Comparison of ENCODE assay signal across 13 cellular contexts in genomic region chr12:69068431-69068830, GRCh38.
A peak's percentile ranks its signal among the peaks of the same experiment; 100 is the strongest.
DNase-seq lines count a peak whose midpoint lies in the region; ATAC-seq, FAIRE-seq and TF ChIP-seq lines count a peak whose summit lies in the region.
"Had no signal": no experiment of that assay in that cellular context is flagged by ENCODE, and none has a peak within 500 bp of the region (broad histone marks: within the 10 kb centered on the region; RNA-seq: fewer than 3 reads in every experiment).

No MANE protein-coding gene starts in this region.

- H3K4me1 Mint-ChIP-seq in naive thymus-derived CD8-positive, alpha-beta T cell = no peaks in the 10 kb centered on the region
- H3K4me1 Mint-ChIP-seq in WTC11 = peaks cover 24% of the 10 kb centered on the region; the same call in 1 of the 2 replicates
- H3K4me1 Mint-ChIP-seq: T-cell had no signal

- 7% methylated on average over 2 of the region's 2 CpGs for WGBS in A549 (ENCODE audit: missing lambda C conversion rate)

- no peaks in the 10 kb centered on the region for H3K36me3 ChIP-seq in HCT116 (ENCODE audit: control insufficient read depth in 1 of 2, insufficient read depth in 2 of 2, low read length in 2 of 2)
- H3K36me3 ChIP-seq in keratinocyte (ENCODE audit: control insufficient read depth in 2 of 2, extremely low read depth in 1 of 2, insufficient read depth in 2 of 2, low read length in 2 of 2) = no peaks in the 10 kb centered on the region

- H3K36me3 Mint-ChIP-seq in naive thymus-derived CD8-positive, alpha-beta T cell = no peaks in the 10 kb centered on the region
- no peaks in the 10 kb centered on the region for H3K36me3 Mint-ChIP-seq in WTC11
- H3K36me3 Mint-ChIP-seq: CD4-positive, CD25-positive, alpha-beta regulatory T cell; T-cell had no signal

- H3K4me1 ChIP-seq in A549 = peaks cover 29% of the 10 kb centered on the region
- peaks cover 14 to 63% of the 10 kb centered on the region in 2 experiments for H3K4me1 ChIP-seq in HCT116 (ENCODE audit: control insufficient read depth in 1 of 2, insufficient read depth in 2 of 2, low read length in 2 of 2)
- peaks cover 18% of the 10 kb centered on the region for H3K4me1 ChIP-seq in keratinocyte (ENCODE audit: control insufficient read depth, extremely low read depth, insufficient read depth, low read length)

- H3K79me2 ChIP-seq in HCT116 (ENCODE audit: insufficient read depth, low read length) (no peaks in the 10 kb centered on the region), keratinocyte (ENCODE audit: control insufficient read depth, insufficient read depth, low read length) (no peaks in the 10 kb centered on the region)

- no peaks in the 10 kb centered on the region for H4K20me1 ChIP-seq in HCT116 (ENCODE audit: insufficient read depth)
- H4K20me1 ChIP-seq in keratinocyte (ENCODE audit: control insufficient read depth, extremely low read depth, insufficient read depth, low read length) = no peaks in the 10 kb centered on the region

- no peak for TF ChIP-seq POLR2A in A549 (IDR thresholded peaks at IDR 0.05; ENCODE audit: low read length)
- TF ChIP-seq POLR2A in HCT116 (IDR thresholded peaks at IDR 0.05; ENCODE audit: borderline replicate concordance, extremely low read depth, insufficient read depth, insufficient read length) = no peak

- CTCF ChIA-PET in A549 (lab: Yijun Ruan, JAX) (interaction anchor here (0.6 to 4.1 kb wide), 7 partner anchors 8 to 202 kb away, joined by 3 to 69 read pairs (median 8); no protein-coding TSS in a partner anchor), HCT116 (lab: Charles Lee) (no interaction called here), WTC11 (lab: Charles Lee) (no interaction called here), HEK293T (lab: Yijun Ruan, JAX) (no interaction called here)

- dilution Hi-C loops in keratinocyte (cut with MboI; ENCODE audit: extremely low pct_ligation_motif_present, low sequenced_read_pairs) = no loop called here

- BruUV-seq in HCT116 (replicated peaks; lab: Mats Ljungman, UMichigan) = no TSS peak

- no peak for TF ChIP-seq EP300 in A549 (IDR thresholded peaks at IDR 0.05)

- intact Hi-C loops in HCT116 (cut with micrococcal nuclease) (loop anchor here (1.0 kb wide), 1 partner anchor 169 kb away; no protein-coding TSS in a partner anchor), posterior cingulate gyrus (cut with DNase I) (no loop called here)

- no peak overlapping the region for H3K4me3 Mint-ChIP-seq in naive thymus-derived CD8-positive, alpha-beta T cell
- H3K4me3 Mint-ChIP-seq in WTC11 = no peak overlapping the region
- H3K4me3 Mint-ChIP-seq: CD4-positive, CD25-positive, alpha-beta regulatory T cell; T-cell had no signal

- RAD21 ChIA-PET in HCT116 (lab: Charles Lee; ENCODE audit: low non-redundant PET in 1 of 2, low total read pairs in 2 of 2, uncharacterized antibody in 2 of 2, unreplicated experiment in 2 of 2) = no interaction called here

- peaks cover 2 to 11% (median 5%) of the 10 kb centered on the region in 5 donors for H3K27me3 Mint-ChIP-seq in naive thymus-derived CD8-positive, alpha-beta T cell
- no peaks in the 10 kb centered on the region for H3K27me3 Mint-ChIP-seq in WTC11 (ENCODE audit: low read depth)

- TF ChIP-seq RAD21 in A549 (conservative IDR thresholded peaks at IDR 0.05 in 1 of 2, IDR thresholded peaks at IDR 0.05 in 1 of 2) (no peak), HCT116 (IDR thresholded peaks at IDR 0.05; ENCODE audit: low read depth) (peak; percentile 30; the same call in 1 of the 2 replicates)

- FAIRE-seq in A549 (lab: Jason Lieb, UNC) (peak; percentile 95), keratinocyte (lab: Jason Lieb, UNC) (peak; percentile 69)

- no peaks in the 10 kb centered on the region for H3K9me2 ChIP-seq in HCT116 (ENCODE audit: insufficient read depth)

- H3K27ac ChIP-seq in A549 (peak overlapping the region; percentile 50 to 81), HCT116 (ENCODE audit: low read depth, low read length) (peak overlapping the region; percentile 25; the same call in 1 of the 2 replicates), keratinocyte (ENCODE audit: control insufficient read depth, insufficient read depth, low read length) (no peak overlapping the region)

- H3K4me3 ChIP-seq in A549 = no peak overlapping the region
- peak overlapping the region; percentile 20 to 30; a peak in 3 of 4 replicates for H3K4me3 ChIP-seq in HCT116 (replicated peaks in 1 of 2; ENCODE audit: low read depth in 1 of 2, low read length in 2 of 2)
- no peak overlapping the region for H3K4me3 ChIP-seq in keratinocyte (ENCODE audit: control insufficient read depth in 2 of 3, extremely low read depth in 1 of 3, insufficient read depth in 2 of 3, low read depth in 1 of 3, low read length in 3 of 3)

- POLR2A ChIA-PET in A549 (lab: Yijun Ruan, JAX) (no interaction called here), HCT116 (lab: Charles Lee) (no interaction called here), WTC11 (lab: Charles Lee) (no interaction called here), HEK293T (lab: Yijun Ruan, JAX) (no interaction called here)
- POLR2A ChIA-PET in naive thymus-derived CD8-positive, alpha-beta T cell (lab: Charles Lee) = no interaction called here

- no peaks in the 10 kb centered on the region for H3K9me3 Mint-ChIP-seq in naive thymus-derived CD8-positive, alpha-beta T cell
- H3K9me3 Mint-ChIP-seq in WTC11 = no peaks in the 10 kb centered on the region; the same call in 1 of the 2 replicates
- H3K9me3 Mint-ChIP-seq: activated T-helper 2 cell treated with anti-CD3 and anti-CD28 coated beads, Interferon-gamma antibody, Interleukin-2, Interleukin-4, amounts not matched to agents 10 μg/mL and 5 μg/mL and 100 μg/mL, durations not matched to agents 14 hours and 24 hours and 36 hours; T-cell had no signal

- H3K4me2 ChIP-seq in A549 (peak overlapping the region; percentile 58), HCT116 (ENCODE audit: low read length) (peak overlapping the region; percentile 60), keratinocyte (ENCODE audit: control insufficient read depth, extremely low read depth, insufficient read depth, low read depth, low read length) (peak overlapping the region; percentile 50)

- H3K9me3 ChIP-seq in A549 (no peaks in the 10 kb centered on the region), HCT116 (ENCODE audit: control insufficient read depth in 1 of 2, insufficient read depth in 1 of 2, low read depth in 1 of 2, low read length in 2 of 2) (no peaks in the 10 kb centered on the region), keratinocyte (ENCODE audit: control insufficient read depth, low read depth, low read length) (no peaks in the 10 kb centered on the region)

- TF ChIP-seq CTCF in A549 (IDR thresholded peaks at IDR 0.05) (no peak), HCT116 (IDR thresholded peaks at IDR 0.05 in 2 of 3, conservative IDR thresholded peaks at IDR 0.05 in 1 of 3; ENCODE audit: borderline replicate concordance in 1 of 3, insufficient read depth in 1 of 3, low read depth in 2 of 3, low read length in 2 of 3) (no peak), keratinocyte (optimal IDR thresholded peaks at IDR 0.05 in 1 of 3, IDR thresholded peaks at IDR 0.05 in 1 of 3, conservative IDR thresholded peaks at IDR 0.05 in 1 of 3; ENCODE audit: extremely low read depth in 1 of 3, insufficient read depth in 2 of 3, low read length in 3 of 3) (peak in 1 of 3 experiments; percentile 13), WTC11 (IDR thresholded peaks at IDR 0.05) (no peak)

- peak overlapping the region; percentile 43 for H2AFZ ChIP-seq in HCT116 (ENCODE audit: low read depth, low read length, poor library complexity, severe bottlenecking)
- H2AFZ ChIP-seq in keratinocyte (ENCODE audit: control insufficient read depth, low read length) = no peak overlapping the region

- ATAC-seq in A549 = peak; percentile 75 to 84
- ATAC-seq in HCT116 = peak; percentile 80
- peak; percentile 67 for ATAC-seq in SK-N-SH treated with all-trans-retinoic acid at 6 μM for 48 hours
- no peak for ATAC-seq in naive thymus-derived CD8-positive, alpha-beta T cell
- ATAC-seq in WTC11 = no peak
- ATAC-seq: T-cell had no signal

- H3K9me1 ChIP-seq in keratinocyte (ENCODE audit: control insufficient read depth, extremely low read depth, insufficient read depth, low read length) = no peaks in the 10 kb centered on the region

- DNase-seq in A549 (ENCODE audit: low read depth in 1 of 2, low spot score in 1 of 2) (peak; percentile 80 to 86), HCT116 (ENCODE audit: low read depth, low spot score) (peak; percentile 87), keratinocyte (ENCODE audit: low read depth, low spot score) (peak; percentile 28), posterior cingulate gyrus (no peak), WTC11 (ENCODE audit: low spot score) (no peak), HEK293T (ENCODE audit: extremely low spot score) (no peak)
- no peak for DNase-seq in naive thymus-derived CD8-positive, alpha-beta T cell
- DNase-seq: CD4-positive, CD25-positive, alpha-beta regulatory T cell; islet precursor cell; NCI-H2081; T-cell had no signal

- H3K9ac ChIP-seq in HCT116 (ENCODE audit: low read length) (peak overlapping the region; percentile 28), keratinocyte (ENCODE audit: control insufficient read depth, extremely low read depth, insufficient read depth, low read length) (no peak overlapping the region)

- peak overlapping the region in 1 of 10 donors; percentile 74 for H3K27ac Mint-ChIP-seq in naive thymus-derived CD8-positive, alpha-beta T cell
- H3K27ac Mint-ChIP-seq in WTC11 = no peak overlapping the region
- H3K27ac Mint-ChIP-seq: activated T-helper 2 cell treated with anti-CD3 and anti-CD28 coated beads, Interferon-gamma antibody, Interleukin-2, Interleukin-4, amounts not matched to agents 10 μg/mL and 5 μg/mL and 100 μg/mL, durations not matched to agents 14 hours and 24 hours and 36 hours; CD4-positive, CD25-positive, alpha-beta regulatory T cell; T-cell had no signal

- no peaks in the 10 kb centered on the region for H3K27me3 ChIP-seq in HCT116 (ENCODE audit: insufficient read depth, low read length)
- no peaks in the 10 kb centered on the region for H3K27me3 ChIP-seq in keratinocyte (ENCODE audit: control insufficient read depth, extremely low read depth, insufficient read depth, low read length)

TF ChIP-seq in A549, 52 proteins besides CTCF, POLR2A, EP300 and RAD21 (continues in another document):
- no peak for TF ChIP-seq KDM5A (IDR thresholded peaks at IDR 0.05)
- TF ChIP-seq NR3C1 (IDR thresholded peaks at IDR 0.05) = no peak
- peak; percentile 75 for TF ChIP-seq JUNB (IDR thresholded peaks at IDR 0.05)

TF ChIP-seq in HCT116, 20 proteins besides CTCF, POLR2A, EP300 and RAD21 (continues in another document):
- peak; percentile 94 for TF ChIP-seq JUND (IDR thresholded peaks at IDR 0.05)
- TF ChIP-seq POLR2AphosphoS5 (IDR thresholded peaks at IDR 0.05; ENCODE audit: low read depth, low read length) = peak; percentile 39

TF ChIP-seq in SK-N-SH treated with all-trans-retinoic acid at 6 μM for 48 hours, 23 proteins besides CTCF, POLR2A, EP300 and RAD21 (continues in another document):
- no peak for TF ChIP-seq SNAI2 (CRISPR knock-in tag; IDR thresholded peaks at IDR 0.05)
- TF ChIP-seq BACH2 (CRISPR knock-in tag; IDR thresholded peaks at IDR 0.05; ENCODE audit: borderline replicate concordance) = no peak

TF ChIP-seq in WTC11, 78 proteins besides CTCF, POLR2A, EP300 and RAD21 (continues in another document):
- TF ChIP-seq ZNF396 (CRISPR knock-in tag; IDR thresholded peaks at IDR 0.05; ENCODE audit: borderline replicate concordance) (no peak), JAZF1 (CRISPR knock-in tag; IDR thresholded peaks at IDR 0.05) (no peak)

TF ChIP-seq in HEK293T, 16 proteins besides CTCF, POLR2A, EP300 and RAD21 (continues in another document):
- TF ChIP-seq CTBP1 (IDR thresholded peaks at IDR 0.05; ENCODE audit: borderline replicate concordance) = no peak
- no peak for TF ChIP-seq ARNT (IDR thresholded peaks at IDR 0.05)
- no peak for TF ChIP-seq SP1 (IDR thresholded peaks at IDR 0.05)

Comparison
In these comparisons a context has a peak if more than half of its experiments do, and no peak if none do; other contexts are left out.
1. ATAC-seq: peak in A549 (2 of 2), HCT116 (single experiment) and SK-N-SH treated with all-trans-retinoic acid at 6 μM for 48 hours (single experiment); none in naive thymus-derived CD8-positive, alpha-beta T cell (0 of 2) and WTC11 (single experiment).
2. DNase-seq: peak in A549 (2 of 2), HCT116 (single experiment) and keratinocyte (single experiment); none in naive thymus-derived CD8-positive, alpha-beta T cell (0 of 10), posterior cingulate gyrus (0 of 10), WTC11 (single experiment) and HEK293T (single experiment).
3. H3K4me3 ChIP-seq: peak in HCT116 (2 of 2); none in A549 (single experiment) and keratinocyte (0 of 3).
4. Of the 8 proteins assayed by ChIP-seq in both WTC11 and A549: peak only in WTC11: none; only in A549: MAX; in both: none; in neither: 7.
5. Peak in every context shown above with its lines, with median percentiles within 50 percentile points of each other: H3K4me2 ChIP-seq.